8 cellular contexts compared by ENCODE assay signal in genomic region chr14:93954900-93955891, GRCh38. TPM values are rescaled to one million over a fixed set of nuclear protein-coding genes. Genes with fewer than 3 reads are reported as not detected.
DNase-seq lines count a peak whose midpoint lies in the region; ATAC-seq and TF ChIP-seq lines count a peak whose summit lies in the region.

No MANE protein-coding gene starts in this region.

- H3K4me3 ChIP-seq in GM06990 (replicated peaks; ENCODE audit: low read depth, low read length) = peak overlapping the region; percentile 61
- H3K4me3 ChIP-seq in Peyer's patch = peak overlapping the region; percentile 15 to 38 (median 32)

- TF ChIP-seq POLR2A in Peyer's patch (IDR thresholded peaks at IDR 0.05) = peak in 1 of 2 donors; percentile 12

- no peaks in the 10 kb centered on the region for H3K27me3 ChIP-seq in GM06990 (replicated peaks; ENCODE audit: control insufficient read depth, insufficient read depth, low read length)
- H3K27me3 ChIP-seq in Peyer's patch = no peaks in the 10 kb centered on the region

- H3K4me1 Mint-ChIP-seq in effector memory CD8-positive, alpha-beta T cell (ENCODE audit: low read depth in 2 of 2) = peaks cover 67 to 68% of the 10 kb centered on the region in 2 donors
- H3K4me1 Mint-ChIP-seq in stimulated activated naive CD8-positive, alpha-beta T cell treated with anti-CD3 and anti-CD28 coated beads, Interleukin-15, amount 100 ng/mL, for 72 hours = peaks cover 98% of the 10 kb centered on the region

- H3K36me3 Mint-ChIP-seq in effector memory CD8-positive, alpha-beta T cell (ENCODE audit: insufficient read depth) = peaks cover 27% of the 10 kb centered on the region

- peak overlapping the region; percentile 97 to 100 for H3K27ac Mint-ChIP-seq in effector memory CD8-positive, alpha-beta T cell
- peak overlapping the region; percentile 93 to 96 for H3K27ac Mint-ChIP-seq in stimulated activated naive CD8-positive, alpha-beta T cell treated with anti-CD3 and anti-CD28 coated beads, Interleukin-15, amount 100 ng/mL, for 72 hours

- H3K9me3 Mint-ChIP-seq in effector memory CD8-positive, alpha-beta T cell = no peaks in the 10 kb centered on the region
- H3K9me3 Mint-ChIP-seq in stimulated activated naive CD8-positive, alpha-beta T cell treated with anti-CD3 and anti-CD28 coated beads, Interleukin-15, amount 100 ng/mL, for 72 hours = no peaks in the 10 kb centered on the region

- ATAC-seq in GM21526 (IDR thresholded peaks at IDR 0.05; ENCODE audit: low FRiP score, unreplicated experiment) = peak; percentile 37
- ATAC-seq in effector memory CD8-positive, alpha-beta T cell (replicated peaks) = peak; percentile 58
- peak; percentile 34 for ATAC-seq in stimulated activated naive CD8-positive, alpha-beta T cell treated with anti-CD3 and anti-CD28 coated beads, Interleukin-15, amount 100 ng/mL, for 72 hours

- peak overlapping the region; percentile 92 to 95 for H3K4me3 Mint-ChIP-seq in effector memory CD8-positive, alpha-beta T cell
- H3K4me3 Mint-ChIP-seq in stimulated activated naive CD8-positive, alpha-beta T cell treated with anti-CD3 and anti-CD28 coated beads, Interleukin-15, amount 100 ng/mL, for 72 hours = peak overlapping the region; percentile 93 to 97

- H3K27me3 Mint-ChIP-seq in effector memory CD8-positive, alpha-beta T cell = no peaks in the 10 kb centered on the region
- H3K27me3 Mint-ChIP-seq in stimulated activated naive CD8-positive, alpha-beta T cell treated with anti-CD3 and anti-CD28 coated beads, Interleukin-15, amount 100 ng/mL, for 72 hours = no peaks in the 10 kb centered on the region

- H3K9me3 ChIP-seq in Peyer's patch = no peaks in the 10 kb centered on the region

- DNase-seq in GM06990 (ENCODE audit: extremely low read depth, insufficient read length) (peak; percentile 70), Peyer's patch (peak in 2 of 3 donors; percentile 76 to 82), cerebellar cortex (ENCODE audit: low spot score) (no peak), NCI-H526 (lab: John Stamatoyannopoulos, UW) (no peak), A172 (ENCODE audit: low spot score) (no peak)
- DNase-seq in effector memory CD8-positive, alpha-beta T cell = peak; percentile 51 to 65 (median 59)
- DNase-seq in stimulated activated naive CD8-positive, alpha-beta T cell treated with anti-CD3 and anti-CD28 coated beads, Interleukin-15, amount 100 ng/mL, for 72 hours = peak in 1 of 2 donors; percentile 57

- peak overlapping the region; percentile 72 to 93 (median 82) for H3K27ac ChIP-seq in Peyer's patch

- H3K36me3 ChIP-seq in GM06990 (ENCODE audit: control insufficient read depth, insufficient read depth, low read length) = peaks cover 4% of the 10 kb centered on the region; the same call in 1 of the 2 replicates
- no peaks in the 10 kb centered on the region for H3K36me3 ChIP-seq in Peyer's patch

- TF ChIP-seq CTCF in GM06990 (IDR thresholded peaks at IDR 0.05; ENCODE audit: insufficient read depth, low read length, poor library complexity, severe bottlenecking) (no peak), Peyer's patch (IDR thresholded peaks at IDR 0.05) (no peak)

- peaks cover 0 to 59% (median 47%) of the 10 kb centered on the region in 4 donors for H3K4me1 ChIP-seq in Peyer's patch

RNA-seq across cellular contexts. Expression of gene ASB2, which starts 21.2 kb away (rescaled TPM):
- total RNA-seq in Peyer's patch = 10 to 100 TPM in 1 of 4 donors, 1 to 10 TPM in 3; 3.2 to 32.2 (median 5.4) TPM
- total RNA-seq in A172 (2014; rRNA removed; shearing (Covaris generic)) = not detected in 2 replicates

RNA-seq across cellular contexts. Expression of gene FAM181A, which starts 28.1 kb away (rescaled TPM):
- not detected for total RNA-seq in Peyer's patch
- total RNA-seq in A172 (2014; rRNA removed; shearing (Covaris generic)) = not detected in 2 replicates

RNA-seq across cellular contexts. Expression of gene CCDC197, which starts 41.9 kb away (rescaled TPM):
- total RNA-seq in Peyer's patch = not detected
- not detected in 2 replicates for total RNA-seq in A172 (2014; rRNA removed; shearing (Covaris generic))

Comparison
In these comparisons a context has a peak if more than half of its experiments do, and no peak if none do; other contexts are left out.
1. DNase-seq: peak in GM06990 (single experiment), Peyer's patch (2 of 3) and effector memory CD8-positive, alpha-beta T cell (3 of 3); none in cerebellar cortex (single experiment), NCI-H526 (0 of 2) and A172 (single experiment).
2. Peak in every context shown above with its lines, with median percentiles within 50 percentile points of each other: ATAC-seq.